8 cellular contexts compared by ENCODE assay signal in genomic region chr11:61160487-61161189, GRCh38. TPM values are rescaled to one million over a fixed set of nuclear protein-coding genes. Genes with fewer than 3 reads are reported as not detected.
DNase-seq lines count a peak whose midpoint lies in the region; ATAC-seq lines count a peak whose summit lies in the region.

No MANE protein-coding gene starts in this region.

- peaks cover 70% of the 10 kb centered on the region for H3K4me1 ChIP-seq in mononuclear cell (ENCODE audit: insufficient read depth, low read length)

- H3K9me3 ChIP-seq in KOPT-K1 (ENCODE audit: insufficient read depth, low read length, poor library complexity, severe bottlenecking) (no peaks in the 10 kb centered on the region), mononuclear cell (ENCODE audit: low read depth, low read length) (no peaks in the 10 kb centered on the region)

- peak; percentile 37 for DNase-seq in EH (ENCODE audit: low read depth)
- DNase-seq in caudate nucleus (lab: John Stamatoyannopoulos, UW): peak in 6 of 61 donors; percentile 8 to 48 (median 34)
- no peak for DNase-seq in stimulated activated CD4-positive, alpha-beta T cell treated with anti-CD3 and anti-CD28 coated beads, Interleukin-4, amount 100 ng/mL, for 1 hour
- DNase-seq in cortex of kidney (lab: John Stamatoyannopoulos, UW): no peak

- H3K27me3 ChIP-seq in mononuclear cell (ENCODE audit: insufficient read depth, low read length): no peaks in the 10 kb centered on the region

- no peaks in the 10 kb centered on the region for H3K36me3 ChIP-seq in KOPT-K1 (ENCODE audit: insufficient read depth, low read length)

- ATAC-seq in HG02588 (IDR thresholded peaks at IDR 0.05; ENCODE audit: unreplicated experiment) (no peak), GM19023 (IDR thresholded peaks at IDR 0.05; ENCODE audit: unreplicated experiment) (no peak)

- H3K27ac ChIP-seq in KOPT-K1 (ENCODE audit: low read depth, low read length, poor library complexity, severe bottlenecking): peak overlapping the region; percentile 71
- peak overlapping the region; percentile 98 for H3K27ac ChIP-seq in caudate nucleus (ENCODE audit: low read depth, low read length)

- H3K4me3 ChIP-seq in mononuclear cell (ENCODE audit: low read length): peak overlapping the region; percentile 52

RNA-seq across cellular contexts. Expression of gene VPS37C, which starts 0.6 kb away (rescaled TPM):
- 5.5 TPM for total RNA-seq in mononuclear cell

RNA-seq across cellular contexts. Expression of gene PGA3, which starts 42.7 kb away (rescaled TPM):
- total RNA-seq in mononuclear cell: 0.21 TPM

RNA-seq across cellular contexts. Expression of gene CD5, which starts 58.3 kb away (rescaled TPM):
- total RNA-seq in mononuclear cell: 89.6 TPM
